14 cellular contexts compared by ENCODE assay signal in genomic region chr14:58641509-58641908, GRCh38. TPM values are rescaled to one million over a fixed set of nuclear protein-coding genes. Genes with fewer than 3 reads are reported as not detected.
A peak's percentile ranks its signal among the peaks of the same experiment; 100 is the strongest.
DNase-seq lines count a peak whose midpoint lies in the region; ATAC-seq and TF ChIP-seq lines count a peak whose summit lies in the region.
"Had no signal": no experiment of that assay in that cellular context is flagged by ENCODE, and none has a peak within 500 bp of the region (broad histone marks: within the 10 kb centered on the region; RNA-seq: fewer than 3 reads in every experiment).

No MANE protein-coding gene starts in this region.

- no peak overlapping the region for H3K27ac ChIP-seq in DOHH2 (ENCODE audit: low read depth, low read length)
- H3K27ac ChIP-seq in brain microvascular endothelial cell = no peak overlapping the region
- H3K27ac ChIP-seq in dorsolateral prefrontal cortex = peak overlapping the region in 1 of 59 donors; percentile 96
- H3K27ac ChIP-seq: right atrium auricular region, thoracic aorta had no signal

- TF ChIP-seq CTCF in DOHH2 (IDR thresholded peaks at IDR 0.05; ENCODE audit: low read depth, low read length, poor library complexity, severe bottlenecking) (peak; percentile 26), brain microvascular endothelial cell (IDR thresholded peaks at IDR 0.05; ENCODE audit: low read depth, low read length, missing control alignments) (peak; percentile 52), kidney epithelial cell (IDR thresholded peaks at IDR 0.05; ENCODE audit: insufficient read depth, low read length, poor library complexity, severe bottlenecking) (peak; percentile 32), dorsolateral prefrontal cortex (IDR thresholded peaks at IDR 0.05 in 54 of 56, conservative IDR thresholded peaks at IDR 0.05 in 2 of 56; ENCODE audit: low read depth in 1 of 56, partially characterized antibody in 56 of 56) (no peak)

- H3F3A ChIP-seq in DOHH2 (ENCODE audit: control insufficient read depth, insufficient read depth) = no peaks in the 10 kb centered on the region

- no peak overlapping the region for H3K4me3 ChIP-seq in DOHH2 (ENCODE audit: low read length)
- no peak overlapping the region for H3K4me3 ChIP-seq in H7 (ENCODE audit: insufficient read depth, low read depth, low read length)
- no peak overlapping the region for H3K4me3 ChIP-seq in brain microvascular endothelial cell (ENCODE audit: low read depth, low read length)
- H3K4me3 ChIP-seq in kidney epithelial cell (ENCODE audit: low read depth, low read length) = no peak overlapping the region
- H3K4me3 ChIP-seq in dorsolateral prefrontal cortex = no peak overlapping the region
- H3K4me3 ChIP-seq: right atrium auricular region, thoracic aorta had no signal

- intact Hi-C loops in dorsolateral prefrontal cortex (cut with DNase I) = loop anchor here in 1 of 2 donors (10.0 kb wide), 2 partner anchors 113 to 243 kb away; no protein-coding TSS in a partner anchor

- H3K9me3 ChIP-seq in DOHH2 (ENCODE audit: control insufficient read depth, insufficient read depth, low read length) = no peaks in the 10 kb centered on the region
- H3K9me3 ChIP-seq: right atrium auricular region, thoracic aorta had no signal

- peaks cover 45% of the 10 kb centered on the region for H3K27me3 ChIP-seq in DOHH2 (ENCODE audit: control insufficient read depth, low read length)
- H3K27me3 ChIP-seq in H7 (ENCODE audit: control insufficient read depth, insufficient read depth, low read length) = peaks cover 12% of the 10 kb centered on the region
- H3K27me3 ChIP-seq in brain microvascular endothelial cell (replicated peaks) = no peaks in the 10 kb centered on the region
- H3K27me3 ChIP-seq in kidney epithelial cell (ENCODE audit: control insufficient read depth, insufficient read depth, low read length) = no peaks in the 10 kb centered on the region
- no peaks in the 10 kb centered on the region for H3K27me3 ChIP-seq in dorsolateral prefrontal cortex
- H3K27me3 ChIP-seq: right atrium auricular region had no signal

- peaks cover 14% of the 10 kb centered on the region for H3K4me1 ChIP-seq in DOHH2 (ENCODE audit: control insufficient read depth, low read length)

- H4K20me1 ChIP-seq in DOHH2 (ENCODE audit: control insufficient read depth, insufficient read depth, low read depth, low read length) = no peaks in the 10 kb centered on the region

- H3K9me2 ChIP-seq in DOHH2 (replicated peaks; ENCODE audit: control insufficient read depth, low read length) = no peaks in the 10 kb centered on the region

- no peak for ATAC-seq in HG03571 (IDR thresholded peaks at IDR 0.05; ENCODE audit: unreplicated experiment)

- H3K36me3 ChIP-seq in DOHH2 (ENCODE audit: control insufficient read depth, low read length) (no peaks in the 10 kb centered on the region), H7 (replicated peaks; ENCODE audit: control insufficient read depth, insufficient read depth, low read length) (peaks cover 29% of the 10 kb centered on the region), brain microvascular endothelial cell (replicated peaks) (peaks cover 19% of the 10 kb centered on the region), kidney epithelial cell (ENCODE audit: control insufficient read depth, insufficient read depth, low read length) (no peaks in the 10 kb centered on the region)

- H3K4me2 ChIP-seq in DOHH2 (ENCODE audit: low read length) = no peak overlapping the region

- no peaks in the 10 kb centered on the region for H3K79me2 ChIP-seq in DOHH2 (ENCODE audit: control insufficient read depth, low read length)

- in situ Hi-C loops in brain microvascular endothelial cell (cut with HindIII; ENCODE audit: low pct_ligation_motif_present, low sequenced_read_pairs) = no loop called here

- peak; percentile 48 for DNase-seq in H7
- no peak for DNase-seq in brain microvascular endothelial cell
- no peak for DNase-seq in kidney epithelial cell (ENCODE audit: low read depth)
- DNase-seq in dorsolateral prefrontal cortex = no peak
- no peak for DNase-seq in NCI-H1436 (lab: John Stamatoyannopoulos, UW)
- DNase-seq: activated T-cell treated with anti-CD3 and anti-CD28 coated beads, Interleukin-2, amount 50 U/mL, for 1 hour; caudate nucleus; CD4-positive, alpha-beta T cell; glutamatergic neuron; stimulated activated CD8-positive, alpha-beta memory T cell treated with anti-CD3 and anti-CD28 coated beads, Interleukin-4, amount 100 ng/mL, for 48 hours had no signal

RNA-seq across cellular contexts. Expression of gene DACT1, which starts 3.7 kb away (rescaled TPM):
- 9.5 and 11.0 TPM in 2 replicates for total RNA-seq in H7 (2014; rRNA removed; shearing (Covaris generic))
- total RNA-seq in kidney epithelial cell (12.2 and 17.0 TPM in 2 replicates), dorsolateral prefrontal cortex (10 to 100 TPM in 44 of 120 experiments, 1 to 10 TPM in 76; 5.1 to 16.0 (median 9.1) TPM)

Comparison
In these comparisons a context has a peak if more than half of its experiments do, and no peak if none do; other contexts are left out.
1. CTCF ChIP-seq: peak in DOHH2 (single experiment), brain microvascular endothelial cell (single experiment) and kidney epithelial cell (single experiment); none in dorsolateral prefrontal cortex (0 of 56).